In the genomic region with DNA sequence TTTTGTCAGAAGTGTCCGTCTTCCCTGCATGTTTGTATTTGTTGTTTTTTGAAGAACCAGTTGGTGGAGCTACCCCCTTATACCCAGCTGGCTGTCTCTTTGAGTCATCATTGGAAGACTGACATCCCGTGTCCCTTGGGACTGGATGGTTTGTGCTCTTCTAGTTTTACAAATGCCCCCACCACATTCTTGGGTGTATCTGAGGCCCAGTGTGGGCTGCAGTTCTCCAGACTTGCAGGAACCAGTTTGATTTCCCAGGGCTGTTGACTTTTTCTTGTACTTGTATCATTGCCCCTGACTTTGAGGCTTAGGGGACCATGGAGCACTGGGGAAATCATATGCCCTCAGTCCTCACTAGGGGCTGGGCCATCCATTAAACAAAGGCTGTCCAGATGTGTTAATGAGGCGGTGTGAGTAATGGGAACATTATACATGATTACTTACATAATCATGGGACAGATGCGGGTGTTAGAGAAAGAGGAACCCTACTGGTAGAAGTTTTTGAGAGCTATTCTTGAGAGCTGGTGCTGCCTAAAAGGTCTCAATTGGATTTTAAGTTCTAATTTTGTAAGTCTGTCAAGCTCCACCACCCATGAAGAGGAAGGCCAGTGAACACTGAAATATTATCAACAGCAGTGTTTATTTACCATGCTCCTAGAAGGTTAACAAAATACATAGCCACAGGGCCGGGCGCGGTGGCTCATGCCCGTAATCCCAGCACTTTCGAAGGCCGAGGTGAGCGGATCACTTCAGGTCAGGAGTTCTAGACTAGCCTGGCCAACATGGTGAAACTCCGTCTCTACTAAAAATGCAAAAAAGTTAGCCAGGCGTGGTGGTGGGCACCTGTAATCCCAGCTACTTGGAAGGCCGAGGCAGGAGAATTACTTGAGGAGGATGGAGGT, we compare ENCODE assay signal across 1 cellular context.
TF ChIP-seq lines count a peak whose summit lies in the region.

No MANE protein-coding gene starts in this region.

TF ChIP-seq in HEK293, 187 proteins besides CTCF, POLR2A, EP300 and RAD21 (continued from another document):
- TF ChIP-seq PRDM6 (tag by site-specific recombination; IDR thresholded peaks at IDR 0.05): peak; percentile 68; the same call in 1 of the 2 replicates
TF ChIP-seq in HEK293: peak in this region for 31.
